ENCODE assay signal across 8 cellular contexts in the genomic region with DNA sequence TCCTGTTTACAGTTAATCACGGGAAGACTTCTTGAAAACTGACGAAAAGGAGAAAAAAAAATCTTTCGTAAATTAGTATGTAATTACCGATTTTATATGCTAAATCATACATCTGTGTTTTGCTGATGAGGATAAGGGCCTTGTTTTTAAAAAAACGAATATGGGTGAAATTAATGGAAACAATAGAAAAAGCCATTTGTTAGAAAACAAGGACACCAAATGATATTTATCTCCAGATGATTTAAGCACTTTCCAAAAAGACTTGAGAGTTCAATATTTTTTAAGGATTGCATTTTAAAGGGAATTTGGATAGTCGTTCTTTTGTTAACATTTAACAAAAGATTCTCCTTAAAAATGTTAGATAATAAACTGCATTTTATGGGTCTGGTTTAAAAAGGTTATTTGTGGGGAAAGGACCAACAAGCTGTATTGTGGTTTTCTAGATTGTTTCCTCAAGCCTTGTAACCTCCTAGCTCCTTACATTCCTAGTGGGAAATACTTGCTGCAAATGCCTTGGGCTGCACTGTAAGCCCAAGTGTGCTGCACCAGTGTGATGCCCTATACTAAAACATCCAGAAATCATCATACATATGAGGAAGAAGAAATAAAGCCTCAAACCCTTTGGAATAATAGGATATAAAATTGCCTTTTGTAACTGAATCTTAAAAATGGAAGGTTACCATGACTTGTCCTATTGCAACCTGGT. TPM values are rescaled to one million over a fixed set of nuclear protein-coding genes. Genes with fewer than 3 reads are reported as not detected.
DNase-seq lines count a peak whose midpoint lies in the region; ATAC-seq and TF ChIP-seq lines count a peak whose summit lies in the region.

No MANE protein-coding gene starts in this region.

- peaks cover 14% of the 10 kb centered on the region for H3K36me3 Mint-ChIP-seq in activated T-helper 2 cell treated with anti-CD3 and anti-CD28 coated beads, Interferon-gamma antibody, Interleukin-2, Interleukin-4, amounts not matched to agents 10 μg/mL and 5 μg/mL and 100 μg/mL, durations not matched to agents 14 hours and 24 hours and 36 hours (ENCODE audit: low read depth)
- H3K36me3 Mint-ChIP-seq in immature natural killer cell, result no peaks in the 10 kb centered on the region

- peaks cover 38% of the 10 kb centered on the region for H3K4me1 Mint-ChIP-seq in activated T-helper 2 cell treated with anti-CD3 and anti-CD28 coated beads, Interferon-gamma antibody, Interleukin-2, Interleukin-4, amounts not matched to agents 10 μg/mL and 5 μg/mL and 100 μg/mL, durations not matched to agents 14 hours and 24 hours and 36 hours (ENCODE audit: low read depth)
- H3K4me1 Mint-ChIP-seq in immature natural killer cell, result peaks cover 31 to 46% of the 10 kb centered on the region in 2 donors

- H3K4me3 ChIP-seq in HEK293 (ENCODE audit: low read depth, low read length), result peak overlapping the region; percentile 99

- DNase-seq in Ammon's horn (ENCODE audit: low spot score), result peak; percentile 24
- no peak for DNase-seq in activated T-helper 2 cell treated with anti-CD3 and anti-CD28 coated beads, Interferon-gamma antibody, Interleukin-2, Interleukin-4, amounts not matched to agents 10 μg/mL and 5 μg/mL and 100 μg/mL, durations not matched to agents 14 hours and 24 hours and 36 hours (ENCODE audit: low spot score)
- no peak for DNase-seq in immature natural killer cell
- no peak for DNase-seq in activated CD8-positive, alpha-beta memory T cell treated with anti-CD3 and anti-CD28 coated beads, Interleukin-2, amount 50 U/mL, for 48 hours
- DNase-seq in NCI-H446 treated with DMSO at 0.1 percent for 48 hours (lab: John Stamatoyannopoulos, UW), result no peak

- peaks cover 11% of the 10 kb centered on the region; the same call in 1 of the 2 replicates for H3K4me1 ChIP-seq in HEK293 (ENCODE audit: control insufficient read depth, insufficient read depth, low read length)

- intact Hi-C loops in activated T-helper 2 cell treated with anti-CD3 and anti-CD28 coated beads, Interferon-gamma antibody, Interleukin-2, Interleukin-4, amounts not matched to agents 10 μg/mL and 5 μg/mL and 100 μg/mL, durations not matched to agents 14 hours and 24 hours and 36 hours (cut with micrococcal nuclease), result loop anchor here (2.0 to 10.0 kb wide), 3 partner anchors 255 to 457 kb away; a partner anchor contains a TSS

- no peak for TF ChIP-seq CTCF in HEK293 (tag by site-specific recombination; IDR thresholded peaks at IDR 0.05)

- H3K27ac Mint-ChIP-seq in activated T-helper 2 cell treated with anti-CD3 and anti-CD28 coated beads, Interferon-gamma antibody, Interleukin-2, Interleukin-4, amounts not matched to agents 10 μg/mL and 5 μg/mL and 100 μg/mL, durations not matched to agents 14 hours and 24 hours and 36 hours, result peak overlapping the region; percentile 97
- peak overlapping the region; percentile 91 to 98 (median 96) for H3K27ac Mint-ChIP-seq in immature natural killer cell

- CTCF ChIA-PET in HEK293 (lab: Yijun Ruan, JAX), result no interaction called here

- H3K9me3 Mint-ChIP-seq in activated T-helper 2 cell treated with anti-CD3 and anti-CD28 coated beads, Interferon-gamma antibody, Interleukin-2, Interleukin-4, amounts not matched to agents 10 μg/mL and 5 μg/mL and 100 μg/mL, durations not matched to agents 14 hours and 24 hours and 36 hours, result no peaks in the 10 kb centered on the region
- H3K9me3 Mint-ChIP-seq in immature natural killer cell, result no peaks in the 10 kb centered on the region

- no peaks in the 10 kb centered on the region for H3K9me3 ChIP-seq in HEK293 (ENCODE audit: control insufficient read depth, insufficient read depth, low read depth, low read length)

- ATAC-seq in HG03469 (IDR thresholded peaks at IDR 0.05; ENCODE audit: unreplicated experiment), result no peak

- peaks cover 24% of the 10 kb centered on the region for H3K27me3 Mint-ChIP-seq in activated T-helper 2 cell treated with anti-CD3 and anti-CD28 coated beads, Interferon-gamma antibody, Interleukin-2, Interleukin-4, amounts not matched to agents 10 μg/mL and 5 μg/mL and 100 μg/mL, durations not matched to agents 14 hours and 24 hours and 36 hours (ENCODE audit: low read depth)
- peaks cover 9 to 29% (median 22%) of the 10 kb centered on the region in 3 donors for H3K27me3 Mint-ChIP-seq in immature natural killer cell (ENCODE audit: low read depth in 3 of 3)

- POLR2A ChIA-PET in HEK293 (lab: Yijun Ruan, JAX), result interaction anchor here (1.3 to 1.5 kb wide), 2 partner anchors 212 to 458 kb away, joined by 5 read pairs; a partner anchor contains a TSS

- peak overlapping the region; percentile 90 for H3K4me3 Mint-ChIP-seq in activated T-helper 2 cell treated with anti-CD3 and anti-CD28 coated beads, Interferon-gamma antibody, Interleukin-2, Interleukin-4, amounts not matched to agents 10 μg/mL and 5 μg/mL and 100 μg/mL, durations not matched to agents 14 hours and 24 hours and 36 hours (ENCODE audit: low read depth)
- H3K4me3 Mint-ChIP-seq in immature natural killer cell, result peak overlapping the region; percentile 92 to 100 (median 98)

- H3K27ac ChIP-seq in HEK293 (ENCODE audit: extremely low read depth, low read depth, low read length) (no peak overlapping the region; the same call in 1 of the 2 replicates), temporal lobe (ENCODE audit: low read depth, low read length) (peak overlapping the region; percentile 80)

- peaks cover 0 to 4% of the 10 kb centered on the region in 2 experiments; a peak in 1 of 3 replicates for H3K36me3 ChIP-seq in HEK293 (ENCODE audit: control insufficient read depth in 2 of 2, insufficient read depth in 1 of 2, low read length in 2 of 2)

TF ChIP-seq in HEK293, 187 proteins besides CTCF, POLR2A, EP300 and RAD21 (continues in another document):
- TF ChIP-seq ZNF837 (tag by site-specific recombination; IDR thresholded peaks at IDR 0.05) (no peak), PRDM1 (tag by site-specific recombination; IDR thresholded peaks at IDR 0.05) (peak; percentile 91), ZNF600 (tag by site-specific recombination; IDR thresholded peaks at IDR 0.05) (peak; percentile 95), ZNF2 (tag by site-specific recombination; IDR thresholded peaks at IDR 0.05) (no peak), ZNF302 (tag by site-specific recombination; IDR thresholded peaks at IDR 0.05; ENCODE audit: low read depth) (no peak), IKZF3 (tag by site-specific recombination; IDR thresholded peaks at IDR 0.05) (peak; percentile 68), ZSCAN30 (tag by site-specific recombination; IDR thresholded peaks at IDR 0.05) (no peak), ZNF350 (tag by site-specific recombination; IDR thresholded peaks at IDR 0.05) (no peak), ZBTB7A (tag by site-specific recombination; IDR thresholded peaks at IDR 0.05; ENCODE audit: low read depth) (no peak), SP2 (tag by site-specific recombination; IDR thresholded peaks at IDR 0.05) (no peak), ZNF626 (tag by site-specific recombination; IDR thresholded peaks at IDR 0.05) (no peak)
- TF ChIP-seq, protein P1, sequence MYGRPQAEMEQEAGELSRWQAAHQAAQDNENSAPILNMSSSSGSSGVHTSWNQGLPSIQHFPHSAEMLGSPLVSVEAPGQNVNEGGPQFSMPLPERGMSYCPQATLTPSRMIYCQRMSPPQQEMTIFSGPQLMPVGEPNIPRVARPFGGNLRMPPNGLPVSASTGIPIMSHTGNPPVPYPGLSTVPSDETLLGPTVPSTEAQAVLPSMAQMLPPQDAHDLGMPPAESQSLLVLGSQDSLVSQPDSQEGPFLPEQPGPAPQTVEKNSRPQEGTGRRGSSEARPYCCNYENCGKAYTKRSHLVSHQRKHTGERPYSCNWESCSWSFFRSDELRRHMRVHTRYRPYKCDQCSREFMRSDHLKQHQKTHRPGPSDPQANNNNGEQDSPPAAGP (tag by site-specific recombination; IDR thresholded peaks at IDR 0.05), result no peak
- TF ChIP-seq, protein P2, sequence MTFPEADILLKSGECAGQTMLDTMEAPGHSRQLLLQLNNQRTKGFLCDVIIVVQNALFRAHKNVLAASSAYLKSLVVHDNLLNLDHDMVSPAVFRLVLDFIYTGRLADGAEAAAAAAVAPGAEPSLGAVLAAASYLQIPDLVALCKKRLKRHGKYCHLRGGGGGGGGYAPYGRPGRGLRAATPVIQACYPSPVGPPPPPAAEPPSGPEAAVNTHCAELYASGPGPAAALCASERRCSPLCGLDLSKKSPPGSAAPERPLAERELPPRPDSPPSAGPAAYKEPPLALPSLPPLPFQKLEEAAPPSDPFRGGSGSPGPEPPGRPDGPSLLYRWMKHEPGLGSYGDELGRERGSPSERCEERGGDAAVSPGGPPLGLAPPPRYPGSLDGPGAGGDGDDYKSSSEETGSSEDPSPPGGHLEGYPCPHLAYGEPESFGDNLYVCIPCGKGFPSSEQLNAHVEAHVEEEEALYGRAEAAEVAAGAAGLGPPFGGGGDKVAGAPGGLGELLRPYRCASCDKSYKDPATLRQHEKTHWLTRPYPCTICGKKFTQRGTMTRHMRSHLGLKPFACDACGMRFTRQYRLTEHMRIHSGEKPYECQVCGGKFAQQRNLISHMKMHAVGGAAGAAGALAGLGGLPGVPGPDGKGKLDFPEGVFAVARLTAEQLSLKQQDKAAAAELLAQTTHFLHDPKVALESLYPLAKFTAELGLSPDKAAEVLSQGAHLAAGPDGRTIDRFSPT (tag by site-specific recombination; IDR thresholded peaks at IDR 0.05), result no peak
- TF ChIP-seq, protein P3, sequence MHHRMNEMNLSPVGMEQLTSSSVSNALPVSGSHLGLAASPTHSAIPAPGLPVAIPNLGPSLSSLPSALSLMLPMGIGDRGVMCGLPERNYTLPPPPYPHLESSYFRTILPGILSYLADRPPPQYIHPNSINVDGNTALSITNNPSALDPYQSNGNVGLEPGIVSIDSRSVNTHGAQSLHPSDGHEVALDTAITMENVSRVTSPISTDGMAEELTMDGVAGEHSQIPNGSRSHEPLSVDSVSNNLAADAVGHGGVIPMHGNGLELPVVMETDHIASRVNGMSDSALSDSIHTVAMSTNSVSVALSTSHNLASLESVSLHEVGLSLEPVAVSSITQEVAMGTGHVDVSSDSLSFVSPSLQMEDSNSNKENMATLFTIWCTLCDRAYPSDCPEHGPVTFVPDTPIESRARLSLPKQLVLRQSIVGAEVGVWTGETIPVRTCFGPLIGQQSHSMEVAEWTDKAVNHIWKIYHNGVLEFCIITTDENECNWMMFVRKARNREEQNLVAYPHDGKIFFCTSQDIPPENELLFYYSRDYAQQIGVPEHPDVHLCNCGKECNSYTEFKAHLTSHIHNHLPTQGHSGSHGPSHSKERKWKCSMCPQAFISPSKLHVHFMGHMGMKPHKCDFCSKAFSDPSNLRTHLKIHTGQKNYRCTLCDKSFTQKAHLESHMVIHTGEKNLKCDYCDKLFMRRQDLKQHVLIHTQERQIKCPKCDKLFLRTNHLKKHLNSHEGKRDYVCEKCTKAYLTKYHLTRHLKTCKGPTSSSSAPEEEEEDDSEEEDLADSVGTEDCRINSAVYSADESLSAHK (tag by site-specific recombination; IDR thresholded peaks at IDR 0.05), result no peak

RNA-seq across cellular contexts. Expression of a gene that starts 1.5 kb away (rescaled TPM):
- total RNA-seq in activated T-helper 2 cell treated with anti-CD3 and anti-CD28 coated beads, Interferon-gamma antibody, Interleukin-2, Interleukin-4, amounts not matched to agents 10 μg/mL and 5 μg/mL and 100 μg/mL, durations not matched to agents 14 hours and 24 hours and 36 hours, result 35.2 TPM in 2 replicates
- 10 to 100 TPM in 1 of 3 donors, 1 to 10 TPM in 2; 4.1 to 12.8 (median 5.7) TPM for polyA plus RNA-seq in immature natural killer cell
- total RNA-seq in temporal lobe, result 53.1 TPM
